Comparison of ENCODE assay signal across 8 cellular contexts in the genomic region with DNA sequence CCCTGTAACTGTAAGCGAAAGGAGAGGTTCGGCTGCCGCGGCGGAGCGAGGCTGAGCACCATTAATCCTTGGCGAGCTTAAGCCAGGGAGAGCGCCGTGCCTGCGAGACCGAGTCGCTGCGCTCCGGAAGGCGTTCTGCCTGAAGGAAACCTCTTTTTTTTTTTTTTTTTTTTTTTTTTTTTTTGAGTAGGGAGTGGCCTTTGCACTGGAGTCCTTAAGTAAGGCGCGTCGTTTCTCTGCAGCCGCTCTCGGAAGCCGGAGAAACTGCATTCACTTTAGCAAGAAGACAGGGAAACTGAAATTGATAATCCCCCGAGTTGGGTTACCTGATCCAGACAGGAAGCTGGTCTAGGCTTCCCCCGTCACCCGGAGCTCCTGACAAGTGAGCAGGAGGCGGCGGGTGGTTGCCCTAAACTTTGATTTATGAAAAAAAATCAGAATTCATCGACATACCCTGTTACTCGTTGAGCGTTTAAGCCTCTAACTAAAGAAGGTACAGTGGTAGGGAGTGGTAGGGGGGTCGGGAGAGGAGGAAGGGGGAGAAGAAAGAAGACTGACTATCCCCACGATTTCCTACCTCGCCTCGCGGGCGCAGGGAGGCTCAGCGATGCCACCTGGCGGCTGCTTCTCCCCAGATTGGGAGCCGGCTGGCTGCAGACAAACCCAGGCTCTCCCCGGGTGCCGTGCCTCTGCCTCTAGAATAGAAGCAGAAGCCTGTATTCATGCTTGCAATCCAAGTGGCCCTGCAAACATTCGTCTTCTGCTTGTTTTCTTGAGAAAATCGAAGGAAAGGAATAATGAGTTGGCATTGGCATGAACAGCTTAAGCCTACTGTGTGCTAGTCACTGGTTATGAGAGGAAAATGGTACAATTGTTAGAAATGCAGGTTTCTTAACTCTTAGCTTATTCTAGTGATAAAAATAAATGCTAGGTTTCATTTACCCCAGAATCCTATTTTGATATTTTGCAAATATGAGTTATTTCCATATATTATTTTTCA. TPM values are rescaled to one million over a fixed set of nuclear protein-coding genes. Genes with fewer than 3 reads are reported as not detected.
DNase-seq lines count a peak whose midpoint lies in the region; ATAC-seq and TF ChIP-seq lines count a peak whose summit lies in the region.

No MANE protein-coding gene starts in this region.

- H4K20me1 ChIP-seq in OCI-LY1 (ENCODE audit: insufficient read depth, low read length), result no peaks in the 10 kb centered on the region

- H3K4me2 ChIP-seq in OCI-LY1 (ENCODE audit: low read length), result peak overlapping the region; percentile 95

- DNase-seq in DMS153 treated with DMSO at 0.1 percent for 48 hours (lab: John Stamatoyannopoulos, UW; ENCODE audit: unreplicated experiment), result peak; percentile 96
- DNase-seq in HuH-7.5 (ENCODE audit: low spot score), result peak; percentile 57
- DNase-seq in activated T-cell treated with anti-CD3 and anti-CD28 coated beads for 4 hours, result peak; percentile 68
- peak; percentile 79 for DNase-seq in epithelial cell of proximal tubule (ENCODE audit: low read depth)
- DNase-seq in stimulated activated CD8-positive, alpha-beta memory T cell treated with anti-CD3 and anti-CD28 coated beads, Interleukin-7, amount 100 ng/mL, for 4 hours (ENCODE audit: low read depth in 2 of 2), result peak; percentile 52 to 66

- peak overlapping the region; percentile 52 for H3K27ac ChIP-seq in OCI-LY1 (ENCODE audit: low read depth, low read length, poor library complexity, severe bottlenecking)
- peak overlapping the region; percentile 93 to 97 for H3K27ac ChIP-seq in mucosa of rectum (ENCODE audit: low read depth in 2 of 2, low read length in 2 of 2)

- H3K27me3 ChIP-seq in OCI-LY1 (ENCODE audit: insufficient read depth, low read length), result no peaks in the 10 kb centered on the region
- no peaks in the 10 kb centered on the region for H3K27me3 ChIP-seq in mucosa of rectum (ENCODE audit: control insufficient read depth in 2 of 2, insufficient read depth in 2 of 2, low read length in 2 of 2)

- no peaks in the 10 kb centered on the region for H3F3A ChIP-seq in OCI-LY1 (ENCODE audit: insufficient read depth, low read length)

- H3K9me2 ChIP-seq in OCI-LY1 (ENCODE audit: low read depth, low read length), result no peaks in the 10 kb centered on the region

- H3K4me1 ChIP-seq in OCI-LY1 (ENCODE audit: insufficient read depth, low read length, severe bottlenecking) (peaks cover 21% of the 10 kb centered on the region), mucosa of rectum (ENCODE audit: control insufficient read depth in 2 of 2, insufficient read depth in 2 of 2, low read length in 2 of 2) (peaks cover 13 to 20% of the 10 kb centered on the region in 2 donors)

- peak overlapping the region; percentile 86 for H2AFZ ChIP-seq in OCI-LY1 (ENCODE audit: low read length)

- H3K79me2 ChIP-seq in OCI-LY1 (ENCODE audit: insufficient read depth, low read length), result no peaks in the 10 kb centered on the region

- no peaks in the 10 kb centered on the region for H3K9me3 ChIP-seq in OCI-LY1 (ENCODE audit: low read length)
- H3K9me3 ChIP-seq in mucosa of rectum (ENCODE audit: control insufficient read depth in 2 of 2, low read length in 2 of 2), result no peaks in the 10 kb centered on the region

- H3K36me3 ChIP-seq in OCI-LY1 (ENCODE audit: insufficient read depth, low read length) (no peaks in the 10 kb centered on the region), mucosa of rectum (ENCODE audit: control insufficient read depth in 2 of 2, insufficient read depth in 2 of 2, low read length in 2 of 2) (no peaks in the 10 kb centered on the region)

- peak; percentile 37 for ATAC-seq in GM21515 (IDR thresholded peaks at IDR 0.05; ENCODE audit: unreplicated experiment)

- H3K4me3 ChIP-seq in OCI-LY1 (ENCODE audit: low read depth, low read length, poor library complexity, severe bottlenecking) (peak overlapping the region; percentile 77), epithelial cell of proximal tubule (ENCODE audit: low read depth, low read length) (peak overlapping the region; percentile 71), mucosa of rectum (ENCODE audit: low read length in 2 of 2) (peak overlapping the region; percentile 89 to 94)

- TF ChIP-seq CTCF in OCI-LY1 (IDR thresholded peaks at IDR 0.05; ENCODE audit: low read length) (peak; percentile 80), epithelial cell of proximal tubule (conservative IDR thresholded peaks at IDR 0.05; ENCODE audit: low read depth, low read length) (peak; percentile 89)

- H3K9ac ChIP-seq in OCI-LY1 (ENCODE audit: low read length) (peak overlapping the region; percentile 71), mucosa of rectum (ENCODE audit: low read depth in 1 of 2, low read length in 2 of 2) (peak overlapping the region; percentile 88 to 89)

RNA-seq across cellular contexts. Expression of a gene that starts 4.4 kb away (rescaled TPM):
- 59.8 and 105 TPM in 2 replicates for total RNA-seq in epithelial cell of proximal tubule

Comparison
In these comparisons a context has a peak if more than half of its experiments do, and no peak if none do; other contexts are left out.
1. Peak in every context shown above with its lines: DNase-seq, ATAC-seq, H3K4me3 ChIP-seq and H3K27ac ChIP-seq.